In the genomic region with DNA sequence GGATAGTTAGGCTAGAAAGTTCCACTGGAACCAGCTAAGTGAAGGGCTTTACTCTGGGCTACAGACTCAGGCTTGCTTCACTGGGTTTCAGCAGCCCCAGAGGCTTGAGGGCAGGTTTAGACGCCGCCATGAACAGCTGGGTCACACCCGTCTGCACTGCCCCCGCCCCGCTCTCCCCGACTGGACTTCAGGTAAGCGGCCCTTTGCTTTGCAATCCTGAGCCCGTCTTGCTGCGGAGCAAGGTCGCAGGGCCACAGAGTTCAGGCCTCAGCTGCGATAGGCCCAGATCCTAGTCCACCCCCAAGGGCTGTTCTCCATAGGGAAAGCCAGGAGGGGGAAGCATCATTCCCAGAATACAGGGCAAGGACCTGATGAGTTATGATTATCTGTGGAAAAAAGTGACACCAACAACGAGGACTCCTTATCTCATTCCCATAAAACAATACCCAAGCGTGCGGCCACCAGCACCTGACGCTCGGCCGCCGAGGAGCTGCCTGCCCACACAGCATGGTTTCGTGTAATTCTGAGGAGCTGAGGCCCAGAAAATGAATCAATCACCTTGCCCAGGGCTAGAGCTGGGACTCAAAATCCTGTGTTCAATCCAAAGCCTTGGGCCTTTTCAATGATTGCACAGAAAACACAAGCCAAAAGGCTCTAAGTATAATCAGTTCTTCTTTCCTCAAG, we compare ENCODE assay signal across 18 cellular contexts.
"Had no signal": no experiment of that assay in that cellular context is flagged by ENCODE, and none has a peak within 500 bp of the region (broad histone marks: within the 10 kb centered on the region; RNA-seq: fewer than 3 reads in every experiment).

No MANE protein-coding gene starts in this region.

- H3K9me3 Mint-ChIP-seq: activated CD4-positive, alpha-beta T cell treated with anti-CD3 and anti-CD28 coated beads, Interleukin-2, amount 10 ng/mL, durations not matched to agents 7 days and 5 days; central memory CD8-positive, alpha-beta T cell; dendritic cell treated with granulocyte-macrophage colony-stimulating factor and Interleukin-4, amounts not matched to agents 40 ng/mL and 50 ng/mL, for 4 days; effector memory CD8-positive, alpha-beta T cell; immature natural killer cell; neural progenitor cell; stimulated activated effector memory CD8-positive, alpha-beta T cell treated with anti-CD3 and anti-CD28 coated beads, Interleukin-12 subunit alpha, Interleukin-12 subunit beta, amount 100 ng/mL, for 72 hours had no signal

- H3K27me3 ChIP-seq: brain microvascular endothelial cell, neural progenitor cell, pancreas, thyroid gland had no signal

- H3K27me3 Mint-ChIP-seq: activated CD4-positive, alpha-beta T cell treated with anti-CD3 and anti-CD28 coated beads, Interleukin-2, amount 10 ng/mL, durations not matched to agents 7 days and 5 days; activated naive CD8-positive, alpha-beta T cell; central memory CD8-positive, alpha-beta T cell; dendritic cell treated with granulocyte-macrophage colony-stimulating factor and Interleukin-4, amounts not matched to agents 40 ng/mL and 50 ng/mL, for 4 days; effector memory CD8-positive, alpha-beta T cell had no signal

- H3K4me1 ChIP-seq: lower lobe of right lung, neural progenitor cell, pancreas, thyroid gland had no signal

- ATAC-seq: effector memory CD8-positive, alpha-beta T cell had no signal

- H3K27ac Mint-ChIP-seq: activated CD4-positive, alpha-beta T cell treated with anti-CD3 and anti-CD28 coated beads, Interleukin-2, amount 10 ng/mL, durations not matched to agents 7 days and 5 days; activated naive CD8-positive, alpha-beta T cell; dendritic cell treated with granulocyte-macrophage colony-stimulating factor and Interleukin-4, amounts not matched to agents 40 ng/mL and 50 ng/mL, for 4 days; immature natural killer cell; stimulated activated effector memory CD8-positive, alpha-beta T cell treated with anti-CD3 and anti-CD28 coated beads, Interleukin-12 subunit alpha, Interleukin-12 subunit beta, amount 100 ng/mL, for 72 hours had no signal

- H3K4me2 ChIP-seq: neural progenitor cell had no signal

- H3K4me3 ChIP-seq: lower lobe of right lung, neural progenitor cell, pancreas, SK-N-MC, thyroid gland had no signal

- DNase-seq: activated gamma-delta T cell treated with Interleukin-2 at 50 U/mL for 16 hours; activated T-cell treated with anti-CD3 and anti-CD28 coated beads, Interleukin-2, amount 50 U/mL, for 1 hour; effector memory CD8-positive, alpha-beta T cell; immature natural killer cell; lower lobe of right lung; stimulated activated CD4-positive, alpha-beta T cell treated with anti-CD3 and anti-CD28 coated beads, Interleukin-12 subunit alpha, Interleukin-12 subunit beta, amount 100 ng/mL, for 4 hours; T-helper 9 cell had no signal

- H2AFZ ChIP-seq: neural progenitor cell had no signal

- H3K9me3 ChIP-seq: lower lobe of right lung, pancreas, thyroid gland had no signal

- H3K27ac ChIP-seq: brain microvascular endothelial cell, epithelial cell of prostate, lower lobe of right lung, neural progenitor cell, pancreas, SK-N-MC, thyroid gland had no signal

- H3K4me1 Mint-ChIP-seq: central memory CD8-positive, alpha-beta T cell; immature natural killer cell; stimulated activated effector memory CD8-positive, alpha-beta T cell treated with anti-CD3 and anti-CD28 coated beads, Interleukin-12 subunit alpha, Interleukin-12 subunit beta, amount 100 ng/mL, for 72 hours had no signal

- H3K4me3 Mint-ChIP-seq: activated CD4-positive, alpha-beta T cell treated with anti-CD3 and anti-CD28 coated beads, Interleukin-2, amount 10 ng/mL, durations not matched to agents 7 days and 5 days; activated naive CD8-positive, alpha-beta T cell; central memory CD8-positive, alpha-beta T cell; dendritic cell treated with granulocyte-macrophage colony-stimulating factor and Interleukin-4, amounts not matched to agents 40 ng/mL and 50 ng/mL, for 4 days; effector memory CD8-positive, alpha-beta T cell; immature natural killer cell; neural progenitor cell; stimulated activated effector memory CD8-positive, alpha-beta T cell treated with anti-CD3 and anti-CD28 coated beads, Interleukin-12 subunit alpha, Interleukin-12 subunit beta, amount 100 ng/mL, for 72 hours had no signal
